In genomic region chr21:38984568-38984967, GRCh38 we compare ENCODE assay signal across 10 cellular contexts.
DNase-seq lines count a peak whose midpoint lies in the region; ATAC-seq and TF ChIP-seq lines count a peak whose summit lies in the region.
"Had no signal": no experiment of that assay in that cellular context is flagged by ENCODE, and none has a peak within 500 bp of the region (broad histone marks: within the 10 kb centered on the region; RNA-seq: fewer than 3 reads in every experiment).

No MANE protein-coding gene starts in this region.

- H3K4me1 Mint-ChIP-seq in GM23338 (peaks cover 53% of the 10 kb centered on the region), nephron (peaks cover 85% of the 10 kb centered on the region)

- no peak overlapping the region for H3K4me2 ChIP-seq in GM23338

- H4K20me1 ChIP-seq in GM23338 (replicated peaks; ENCODE audit: insufficient read depth): no peaks in the 10 kb centered on the region

- no peaks in the 10 kb centered on the region for H3F3A ChIP-seq in GM23338 (replicated peaks; ENCODE audit: low read depth)

- intact Hi-C loops in A673 (cut with micrococcal nuclease; ENCODE audit: unreplicated experiment): no loop called here
- intact Hi-C loops in ascending aorta (cut with DNase I): no loop called here

- BruUV-seq in A673 (replicated peaks; lab: Mats Ljungman, UMichigan): no TSS peak

- H3K36me3 Mint-ChIP-seq in GM23338 (ENCODE audit: low read depth) (no peaks in the 10 kb centered on the region), nephron (ENCODE audit: low read depth) (no peaks in the 10 kb centered on the region)

- no peak for TF ChIP-seq CTCF in A673 (conservative IDR thresholded peaks at IDR 0.05; ENCODE audit: low read depth, low read length)
- TF ChIP-seq CTCF in GM23338 (conservative IDR thresholded peaks at IDR 0.05; ENCODE audit: low read depth in 2 of 2): no peak
- no peak for TF ChIP-seq CTCF in ascending aorta (IDR thresholded peaks at IDR 0.05)
- no peak for TF ChIP-seq CTCF in nephron (IDR thresholded peaks at IDR 0.05; ENCODE audit: unreplicated experiment in 3 of 3)

- H3K9me3 Mint-ChIP-seq in GM23338: peaks cover 7% of the 10 kb centered on the region; the same call in 1 of the 3 replicates
- no peaks in the 10 kb centered on the region for H3K9me3 Mint-ChIP-seq in nephron

- H3K27me3 ChIP-seq in A673 (replicated peaks; ENCODE audit: insufficient read depth, low read depth, low read length, poor library complexity) (no peaks in the 10 kb centered on the region), GM23338 (ENCODE audit: insufficient read depth) (no peaks in the 10 kb centered on the region), ascending aorta (no peaks in the 10 kb centered on the region)

- H3K4me1 ChIP-seq in A673 (ENCODE audit: insufficient read depth, low read length, poor library complexity, severe bottlenecking) (peaks cover 41% of the 10 kb centered on the region), GM23338 (ENCODE audit: insufficient read depth) (peaks cover 41% of the 10 kb centered on the region), ascending aorta (peaks cover 18 to 44% of the 10 kb centered on the region in 2 donors)

- H3K4me3 Mint-ChIP-seq in GM23338 (no peak overlapping the region), nephron (peak overlapping the region in 2 of 3 experiments; percentile 22 to 57)

- H3K4me3 ChIP-seq in A673 (ENCODE audit: low read depth, low read length, poor library complexity, severe bottlenecking) (no peak overlapping the region), GM23338 (no peak overlapping the region), ascending aorta (no peak overlapping the region)

- H2AFZ ChIP-seq in GM23338: 0 out of 2 replicates have a peak overlapping the region, but pooled peaks have one; percentile 10

- in situ Hi-C loops in G401 (cut with HindIII; ENCODE audit: low sequenced_read_pairs): no loop called here

- ATAC-seq in GM23338 (no peak), left lobe of liver (no peak)

- peaks cover 9% of the 10 kb centered on the region; the same call in 1 of the 2 replicates for H3K9me2 ChIP-seq in GM23338 (ENCODE audit: insufficient read depth)

- H3K27me3 Mint-ChIP-seq in GM23338 (ENCODE audit: insufficient read depth, low read depth, poor library complexity) (peaks cover 23% of the 10 kb centered on the region), nephron (ENCODE audit: low read depth) (peaks cover 9% of the 10 kb centered on the region)

- H3K27ac Mint-ChIP-seq in GM23338 (no peak overlapping the region), nephron (peak overlapping the region; percentile 64 to 85 (median 79))

- H3K27ac ChIP-seq in A673 (ENCODE audit: low read depth, low read length, poor library complexity, severe bottlenecking) (peak overlapping the region; percentile 33), GM23338 (ENCODE audit: low read depth) (no peak overlapping the region), ascending aorta (peak overlapping the region; percentile 70 to 76)
- H3K27ac ChIP-seq: neutrophil had no signal

- POLR2A ChIA-PET in A673 (lab: Charles Lee; ENCODE audit: low non-redundant PET): interaction anchor here (0.7 to 0.8 kb wide), 2 partner anchors 143 to 175 kb away, joined by 3 read pairs; no protein-coding TSS in a partner anchor

- no peaks in the 10 kb centered on the region for H3K36me3 ChIP-seq in A673 (ENCODE audit: insufficient read depth, low read length, poor library complexity, severe bottlenecking)
- no peaks in the 10 kb centered on the region for H3K36me3 ChIP-seq in GM23338 (ENCODE audit: insufficient read depth)
- H3K36me3 ChIP-seq in ascending aorta: no peaks in the 10 kb centered on the region
- H3K36me3 ChIP-seq: neutrophil had no signal

- no peaks in the 10 kb centered on the region for H3K79me2 ChIP-seq in GM23338 (replicated peaks; ENCODE audit: insufficient read depth)

- CTCF ChIA-PET in A673 (lab: Charles Lee): no interaction called here

- H3K9me3 ChIP-seq in A673 (ENCODE audit: low read depth, low read length, poor library complexity, severe bottlenecking) (no peaks in the 10 kb centered on the region), ascending aorta (no peaks in the 10 kb centered on the region)
- H3K9me3 ChIP-seq: neutrophil had no signal

- DNase-seq in A673 (ENCODE audit: low spot score) (no peak), GM23338 (ENCODE audit: low spot score) (no peak), ascending aorta (ENCODE audit: low spot score in 2 of 2) (no peak), DMS79 (lab: John Stamatoyannopoulos, UW) (no peak), left lobe of liver (ENCODE audit: low spot score) (no peak), G401 (ENCODE audit: low spot score) (no peak), kidney tubule cell (ENCODE audit: low spot score) (no peak)
- DNase-seq: COR-L47 had no signal

TF ChIP-seq in GM23338, 12 proteins besides CTCF, POLR2A, EP300 and RAD21:
- TF ChIP-seq ZNF462 (CRISPR knock-in tag; IDR thresholded peaks at IDR 0.05) (no peak), ZNF331 (CRISPR knock-in tag; IDR thresholded peaks at IDR 0.05; ENCODE audit: low read depth) (no peak), POLR2AphosphoS5 (IDR thresholded peaks at IDR 0.05; ENCODE audit: low read depth) (no peak), ETS1 (IDR thresholded peaks at IDR 0.05) (no peak)
